In the genomic region with DNA sequence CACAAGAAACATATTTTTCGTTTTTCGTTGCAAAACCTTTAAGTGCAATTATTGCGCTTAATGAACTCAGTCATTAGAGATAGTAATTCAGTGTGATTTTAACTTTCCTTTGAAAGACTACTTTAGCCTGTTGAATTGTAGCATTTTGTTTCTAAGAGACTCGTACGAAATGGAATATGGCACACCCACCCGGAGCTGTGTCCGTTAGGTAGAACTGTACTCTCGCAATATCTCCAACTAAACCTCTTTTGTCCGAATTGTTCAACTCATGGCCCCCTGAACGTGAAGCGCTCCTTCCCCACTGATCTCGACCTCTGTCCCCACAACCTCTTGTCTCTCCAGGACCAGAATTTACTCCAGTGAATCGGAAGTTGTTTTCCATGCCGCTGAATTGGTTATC, we compare ENCODE assay signal across 8 cellular contexts. TPM values are rescaled to one million over a fixed set of nuclear protein-coding genes. Genes with fewer than 3 reads are reported as not detected.
DNase-seq lines count a peak whose midpoint lies in the region; ATAC-seq and TF ChIP-seq lines count a peak whose summit lies in the region.

No MANE protein-coding gene starts in this region.

- H3K27ac Mint-ChIP-seq in activated T-cell treated with anti-CD3 and anti-CD28 coated beads, Interleukin-2, amount 50 U/mL, for 24 hours, result peak overlapping the region; percentile 96
- H3K27ac Mint-ChIP-seq in neural crest cell (ENCODE audit: unreplicated experiment), result peak overlapping the region; percentile 93

- H3K27me3 Mint-ChIP-seq in activated T-cell treated with anti-CD3 and anti-CD28 coated beads, Interleukin-2, amount 50 U/mL, for 24 hours, result no peaks in the 10 kb centered on the region
- H3K27me3 Mint-ChIP-seq in neural crest cell (ENCODE audit: low read depth), result no peaks in the 10 kb centered on the region

- peaks cover 32% of the 10 kb centered on the region for H3K4me1 ChIP-seq in foreskin keratinocyte

- ATAC-seq in foreskin keratinocyte (no peak), GM18861 (IDR thresholded peaks at IDR 0.05; ENCODE audit: unreplicated experiment) (no peak)

- peaks cover 43% of the 10 kb centered on the region for H3K4me1 Mint-ChIP-seq in activated T-cell treated with anti-CD3 and anti-CD28 coated beads, Interleukin-2, amount 50 U/mL, for 24 hours (ENCODE audit: low read depth)
- H3K4me1 Mint-ChIP-seq in neural crest cell, result peaks cover 47% of the 10 kb centered on the region

- H3K27ac ChIP-seq in foreskin keratinocyte, result peak overlapping the region; percentile 96

- TF ChIP-seq CTCF in foreskin keratinocyte (conservative IDR thresholded peaks at IDR 0.05) (no peak), neural crest cell (conservative IDR thresholded peaks at IDR 0.05) (no peak)

- no peaks in the 10 kb centered on the region for H3K9me3 Mint-ChIP-seq in activated T-cell treated with anti-CD3 and anti-CD28 coated beads, Interleukin-2, amount 50 U/mL, for 24 hours
- H3K9me3 Mint-ChIP-seq in neural crest cell, result no peaks in the 10 kb centered on the region

- H3K27me3 ChIP-seq in foreskin keratinocyte, result no peaks in the 10 kb centered on the region

- H3K36me3 Mint-ChIP-seq in activated T-cell treated with anti-CD3 and anti-CD28 coated beads, Interleukin-2, amount 50 U/mL, for 24 hours (ENCODE audit: low read depth), result peaks cover 51% of the 10 kb centered on the region
- H3K36me3 Mint-ChIP-seq in neural crest cell (ENCODE audit: low read depth), result peaks cover 3% of the 10 kb centered on the region

- H3K4me3 Mint-ChIP-seq in activated T-cell treated with anti-CD3 and anti-CD28 coated beads, Interleukin-2, amount 50 U/mL, for 24 hours, result peak overlapping the region; percentile 97
- peak overlapping the region; percentile 97 for H3K4me3 Mint-ChIP-seq in neural crest cell

- DNase-seq in NCI-H524 (lab: John Stamatoyannopoulos, UW) (peak; percentile 57 to 63), NCI-H524 treated with DMSO at 0.1 percent for 48 hours (lab: John Stamatoyannopoulos, UW) (no peak), NAMALWA (ENCODE audit: low spot score) (peak; percentile 57), foreskin keratinocyte (peak in 1 of 2 donors; percentile 37), neural crest cell (ENCODE audit: low read depth, low spot score) (no peak)
- DNase-seq in activated T-cell treated with anti-CD3 and anti-CD28 coated beads, Interleukin-2, amount 50 U/mL, for 24 hours, result peak; percentile 37
- DNase-seq in effector CD8-positive, alpha-beta T cell (lab: John Stamatoyannopoulos, UW), result no peak

RNA-seq across cellular contexts. Expression of a gene that starts 0.8 kb away (rescaled TPM):
- total RNA-seq in foreskin keratinocyte (43.3 and 43.9 TPM in 2 replicates), neural crest cell (79.6 and 84.6 TPM in 2 replicates)
- polyA plus RNA-seq in foreskin keratinocyte, result 20.5 and 23.1 TPM in 2 replicates

Comparison
In these comparisons a context has a peak if more than half of its experiments do, and no peak if none do; other contexts are left out.
1. DNase-seq: peak in NCI-H524 (2 of 2), NAMALWA (single experiment) and activated T-cell treated with anti-CD3 and anti-CD28 coated beads, Interleukin-2, amount 50 U/mL, for 24 hours (single experiment); none in NCI-H524 treated with DMSO at 0.1 percent for 48 hours (single experiment), neural crest cell (single experiment) and effector CD8-positive, alpha-beta T cell (single experiment).